ENCODE assay signal across 1 cellular context in genomic region chr1:17559618-17560419, GRCh38.
TF ChIP-seq lines count a peak whose summit lies in the region.

No MANE protein-coding gene starts in this region.

TF ChIP-seq in WTC11, 78 proteins besides CTCF, POLR2A, EP300 and RAD21 (continued from another document):
- TF ChIP-seq, protein P1, sequence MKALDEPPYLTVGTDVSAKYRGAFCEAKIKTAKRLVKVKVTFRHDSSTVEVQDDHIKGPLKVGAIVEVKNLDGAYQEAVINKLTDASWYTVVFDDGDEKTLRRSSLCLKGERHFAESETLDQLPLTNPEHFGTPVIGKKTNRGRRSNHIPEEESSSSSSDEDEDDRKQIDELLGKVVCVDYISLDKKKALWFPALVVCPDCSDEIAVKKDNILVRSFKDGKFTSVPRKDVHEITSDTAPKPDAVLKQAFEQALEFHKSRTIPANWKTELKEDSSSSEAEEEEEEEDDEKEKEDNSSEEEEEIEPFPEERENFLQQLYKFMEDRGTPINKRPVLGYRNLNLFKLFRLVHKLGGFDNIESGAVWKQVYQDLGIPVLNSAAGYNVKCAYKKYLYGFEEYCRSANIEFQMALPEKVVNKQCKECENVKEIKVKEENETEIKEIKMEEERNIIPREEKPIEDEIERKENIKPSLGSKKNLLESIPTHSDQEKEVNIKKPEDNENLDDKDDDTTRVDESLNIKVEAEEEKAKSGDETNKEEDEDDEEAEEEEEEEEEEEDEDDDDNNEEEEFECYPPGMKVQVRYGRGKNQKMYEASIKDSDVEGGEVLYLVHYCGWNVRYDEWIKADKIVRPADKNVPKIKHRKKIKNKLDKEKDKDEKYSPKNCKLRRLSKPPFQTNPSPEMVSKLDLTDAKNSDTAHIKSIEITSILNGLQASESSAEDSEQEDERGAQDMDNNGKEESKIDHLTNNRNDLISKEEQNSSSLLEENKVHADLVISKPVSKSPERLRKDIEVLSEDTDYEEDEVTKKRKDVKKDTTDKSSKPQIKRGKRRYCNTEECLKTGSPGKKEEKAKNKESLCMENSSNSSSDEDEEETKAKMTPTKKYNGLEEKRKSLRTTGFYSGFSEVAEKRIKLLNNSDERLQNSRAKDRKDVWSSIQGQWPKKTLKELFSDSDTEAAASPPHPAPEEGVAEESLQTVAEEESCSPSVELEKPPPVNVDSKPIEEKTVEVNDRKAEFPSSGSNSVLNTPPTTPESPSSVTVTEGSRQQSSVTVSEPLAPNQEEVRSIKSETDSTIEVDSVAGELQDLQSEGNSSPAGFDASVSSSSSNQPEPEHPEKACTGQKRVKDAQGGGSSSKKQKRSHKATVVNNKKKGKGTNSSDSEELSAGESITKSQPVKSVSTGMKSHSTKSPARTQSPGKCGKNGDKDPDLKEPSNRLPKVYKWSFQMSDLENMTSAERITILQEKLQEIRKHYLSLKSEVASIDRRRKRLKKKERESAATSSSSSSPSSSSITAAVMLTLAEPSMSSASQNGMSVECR (CRISPR knock-in tag; IDR thresholded peaks at IDR 0.05; ENCODE audit: borderline replicate concordance), result no peak
- TF ChIP-seq SP1 (CRISPR knock-in tag; conservative IDR thresholded peaks at IDR 0.05) (no peak), ZSCAN18 (CRISPR knock-in tag; IDR thresholded peaks at IDR 0.05) (no peak), ZBTB21 (CRISPR knock-in tag; IDR thresholded peaks at IDR 0.05; ENCODE audit: borderline replicate concordance) (no peak)
- TF ChIP-seq, protein P2, sequence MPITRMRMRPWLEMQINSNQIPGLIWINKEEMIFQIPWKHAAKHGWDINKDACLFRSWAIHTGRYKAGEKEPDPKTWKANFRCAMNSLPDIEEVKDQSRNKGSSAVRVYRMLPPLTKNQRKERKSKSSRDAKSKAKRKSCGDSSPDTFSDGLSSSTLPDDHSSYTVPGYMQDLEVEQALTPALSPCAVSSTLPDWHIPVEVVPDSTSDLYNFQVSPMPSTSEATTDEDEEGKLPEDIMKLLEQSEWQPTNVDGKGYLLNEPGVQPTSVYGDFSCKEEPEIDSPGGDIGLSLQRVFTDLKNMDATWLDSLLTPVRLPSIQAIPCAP (CRISPR knock-in tag; IDR thresholded peaks at IDR 0.05), result no peak
